In the genomic region with DNA sequence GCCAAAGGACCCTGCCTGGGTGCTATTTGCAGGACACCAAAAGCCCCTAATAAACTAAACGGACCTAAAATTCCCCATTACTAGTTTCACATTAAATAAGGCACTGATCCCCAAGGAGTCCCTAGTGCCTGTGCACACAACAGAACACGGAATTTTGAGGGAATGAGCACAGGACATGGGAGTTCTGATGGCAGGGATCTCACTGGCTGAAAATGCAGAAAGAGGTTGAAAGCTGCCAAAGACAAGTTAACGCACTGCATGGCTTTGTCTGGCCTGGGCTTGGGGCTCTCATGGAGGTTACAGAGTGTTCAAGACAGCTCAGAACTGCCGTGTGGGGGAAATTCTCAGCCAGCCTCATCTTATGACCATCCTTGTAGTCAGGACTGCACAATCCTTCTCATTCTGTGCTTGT, we compare ENCODE assay signal across 12 cellular contexts. TPM values are rescaled to one million over a fixed set of nuclear protein-coding genes. Genes with fewer than 3 reads are reported as not detected.
A peak's percentile ranks its signal among the peaks of the same experiment; 100 is the strongest.
DNase-seq lines count a peak whose midpoint lies in the region; ATAC-seq and TF ChIP-seq lines count a peak whose summit lies in the region.
"Had no signal": no experiment of that assay in that cellular context is flagged by ENCODE, and none has a peak within 500 bp of the region (broad histone marks: within the 10 kb centered on the region; RNA-seq: fewer than 3 reads in every experiment).

No MANE protein-coding gene starts in this region.

- no peaks in the 10 kb centered on the region for H3K27me3 ChIP-seq in mammary epithelial cell (ENCODE audit: insufficient read depth, low read length)
- H3K27me3 ChIP-seq: heart left ventricle had no signal

- ATAC-seq in GM19025 (IDR thresholded peaks at IDR 0.05; ENCODE audit: low read depth, unreplicated experiment) (peak; percentile 48), GM21723 (IDR thresholded peaks at IDR 0.05; ENCODE audit: unreplicated experiment) (peak; percentile 61), HG03280 (IDR thresholded peaks at IDR 0.05; ENCODE audit: unreplicated experiment) (peak; percentile 40)

- no peaks in the 10 kb centered on the region for H3K36me3 ChIP-seq in mammary epithelial cell (ENCODE audit: insufficient read depth, low read length)
- H3K36me3 ChIP-seq: heart left ventricle had no signal

- H3K27ac ChIP-seq in mammary epithelial cell (ENCODE audit: insufficient read depth, low read depth, low read length): no peak overlapping the region
- H3K27ac ChIP-seq: heart left ventricle, RWPE1 had no signal

- H3K9ac ChIP-seq in mammary epithelial cell (ENCODE audit: insufficient read depth, low read length): no peak overlapping the region

- no peaks in the 10 kb centered on the region for H3K79me2 ChIP-seq in mammary epithelial cell (ENCODE audit: insufficient read depth, low read length)

- intact Hi-C loops in lower leg skin (cut with DNase I; ENCODE audit: low total_unique reads) (no loop called here), mammary epithelial cell (cut with micrococcal nuclease) (no loop called here)

- in situ Hi-C loops in mammary epithelial cell (cut with MboI; ENCODE audit: low sequenced_read_pairs in 2 of 2): no loop called here

- no peak for TF ChIP-seq CTCF in lower leg skin (IDR thresholded peaks at IDR 0.05)
- TF ChIP-seq CTCF in mammary epithelial cell (conservative IDR thresholded peaks at IDR 0.05 in 1 of 2, IDR thresholded peaks at IDR 0.05 in 1 of 2; ENCODE audit: extremely low read depth in 1 of 2, insufficient read depth in 1 of 2, low read depth in 1 of 2, low read length in 2 of 2): no peak

- dilution Hi-C loops in mammary epithelial cell (cut with HindIII; ENCODE audit: low sequenced_read_pairs): no loop called here

- H3K4me3 ChIP-seq in lower leg skin (ENCODE audit: low read depth, poor library complexity, severe bottlenecking) (no peak overlapping the region), mammary epithelial cell (replicated peaks in 1 of 3; ENCODE audit: insufficient read depth in 1 of 3, low read depth in 2 of 3, low read length in 3 of 3) (no peak overlapping the region)
- H3K4me3 ChIP-seq: heart left ventricle had no signal

- CTCF ChIA-PET in mammary epithelial cell (lab: Charles Lee; ENCODE audit: low non-redundant PET): no interaction called here

- no peak for TF ChIP-seq POLR2A in lower leg skin (IDR thresholded peaks at IDR 0.05)

- DNase-seq in midbrain (lab: John Stamatoyannopoulos, UW): peak; percentile 47
- no peak for DNase-seq in lower leg skin (ENCODE audit: low spot score in 2 of 2)
- DNase-seq in mammary epithelial cell: no peak
- no peak for DNase-seq in NAMALWA (ENCODE audit: low spot score)
- DNase-seq in NCI-H1092 treated with DMSO at 0.1 percent for 48 hours (lab: John Stamatoyannopoulos, UW): no peak
- DNase-seq: CD4-positive, alpha-beta memory T cell; heart left ventricle; NCI-H1417 had no signal

- H2AFZ ChIP-seq in mammary epithelial cell (ENCODE audit: low read depth, low read length): no peak overlapping the region

- BruUV-seq in mammary epithelial cell (replicated peaks; lab: Mats Ljungman, UMichigan): no TSS peak

- peaks cover 7% of the 10 kb centered on the region for H3K4me1 ChIP-seq in mammary epithelial cell (ENCODE audit: insufficient read depth, low read length)

- H3K4me2 ChIP-seq in mammary epithelial cell (ENCODE audit: insufficient read depth, low read depth, low read length): no peak overlapping the region

- 68 to 75% methylated on average over 4 of the region's 4 CpGs for WGBS in lower leg skin, 2 donors
- WGBS in mammary epithelial cell (ENCODE audit: low coverage, missing lambda C conversion rate): 98% methylated on average over 4 of the region's 4 CpGs

- H3K9me3 ChIP-seq in mammary epithelial cell (replicated peaks; ENCODE audit: insufficient read depth, low read length): no peaks in the 10 kb centered on the region
- H3K9me3 ChIP-seq: heart left ventricle had no signal

- no peaks in the 10 kb centered on the region for H4K20me1 ChIP-seq in mammary epithelial cell (ENCODE audit: insufficient read depth, low read length)

RNA-seq across cellular contexts. Expression of gene ATP1B1, which starts 15.6 kb away (rescaled TPM):
- total RNA-seq in lower leg skin: 100 to 1,000 TPM in 2 of 4 donors, 10 to 100 TPM in 2; 35.3 to 213 (median 122) TPM
- total RNA-seq in mammary epithelial cell: 100 to 1,000 TPM in 1 of 2 donors, 10 to 100 TPM in 1; 53.2 to 117 TPM
- polyA plus RNA-seq in mammary epithelial cell: 31.0 TPM
- polyA minus RNA-seq in mammary epithelial cell: 41.2 TPM
